8 cellular contexts compared by ENCODE assay signal in the genomic region with DNA sequence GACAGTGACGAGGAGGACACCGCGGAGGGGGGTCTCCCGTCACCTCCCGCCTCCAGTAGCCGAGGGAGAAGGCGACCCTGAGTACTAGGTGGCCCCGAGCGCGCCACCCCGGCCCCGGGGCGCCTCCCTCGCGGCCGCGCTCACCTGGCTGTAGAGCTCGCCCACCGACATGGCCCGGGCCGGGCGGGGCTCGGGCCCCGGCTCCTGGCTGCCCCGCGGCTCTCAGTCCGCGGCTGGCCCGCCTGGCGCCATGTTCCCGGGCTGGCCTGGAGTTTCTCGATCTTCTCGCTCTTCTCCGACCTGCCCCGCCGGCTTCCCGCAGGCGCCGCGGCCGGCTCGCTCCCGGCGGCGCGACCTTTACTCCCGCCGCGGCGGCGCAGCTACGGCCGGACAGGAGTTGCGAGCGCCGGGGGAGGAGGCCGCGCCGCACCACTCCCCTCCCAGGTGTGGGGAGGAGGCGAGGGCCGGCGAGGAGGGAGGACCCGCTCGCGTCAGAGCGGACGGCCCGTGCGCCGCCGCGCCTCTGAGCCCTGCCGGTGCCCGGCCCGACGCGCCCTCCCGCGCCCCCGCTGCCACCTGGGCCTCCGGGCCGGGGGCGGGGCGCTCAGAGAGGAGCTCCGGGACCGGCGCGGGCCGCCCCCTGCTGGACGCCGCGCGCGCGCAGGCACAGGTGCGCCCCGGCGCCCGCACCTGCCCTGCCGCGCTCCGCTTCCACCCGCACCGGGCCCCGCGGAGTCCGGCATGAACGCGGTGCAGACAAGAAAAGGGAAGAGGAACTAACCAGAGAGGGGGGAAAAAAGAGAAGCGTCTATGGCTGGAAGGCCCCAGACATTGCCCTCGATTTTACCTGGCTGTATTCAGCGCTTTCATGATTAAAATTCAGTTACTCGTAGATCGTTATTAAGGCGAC. TPM values are rescaled to one million over a fixed set of nuclear protein-coding genes. Genes with fewer than 3 reads are reported as not detected.
DNase-seq lines count a peak whose midpoint lies in the region; ATAC-seq and TF ChIP-seq lines count a peak whose summit lies in the region.

A gene (minus strand): TSS at position 525 of the 910 bp plus-strand sequence. CDS start 354 bp downstream, at position 171.

- peaks cover 45% of the 10 kb centered on the region for H3K27me3 ChIP-seq in lower lobe of right lung (ENCODE audit: low read depth)

- H3K27ac ChIP-seq in lower lobe of right lung, result peak within 1 kb of the TSS; percentile 72

- TF ChIP-seq EP300 in Ishikawa (IDR thresholded peaks at IDR 0.05; ENCODE audit: borderline replicate concordance), result no peak

- ATAC-seq in GM21390 (IDR thresholded peaks at IDR 0.05; ENCODE audit: unreplicated experiment) (peak; percentile 71), lower lobe of right lung (peak; percentile 96 to 97)

- TF ChIP-seq CTCF in lower lobe of right lung (IDR thresholded peaks at IDR 0.05), result peak; percentile 16

- intact Hi-C loops in lower lobe of right lung (cut with DNase I), result no loop called here

- peaks cover 4% of the 10 kb centered on the region for H3K4me1 ChIP-seq in lower lobe of right lung

- H3K9me3 ChIP-seq in lower lobe of right lung, result no peaks in the 10 kb centered on the region

- H3K36me3 ChIP-seq in lower lobe of right lung, result no peaks in the 10 kb centered on the region

- DNase-seq in DMS53 (lab: John Stamatoyannopoulos, UW) (peak; percentile 99), T-helper 22 cell (ENCODE audit: low read depth) (peak; percentile 3), lower lobe of right lung (peak; percentile 90), NCI-H187 treated with DMSO at 0.1 percent for 48 hours (lab: John Stamatoyannopoulos, UW) (no peak)
- DNase-seq in central memory CD4-positive, alpha-beta T cell, result peak; percentile 19
- peak; percentile 39 to 43 for DNase-seq in stimulated activated CD8-positive, alpha-beta memory T cell treated with anti-CD3 and anti-CD28 coated beads, Interleukin-15, amount 100 ng/mL, for 48 hours (ENCODE audit: low read depth in 2 of 2)

- TF ChIP-seq RAD21 in Ishikawa (IDR thresholded peaks at IDR 0.05; ENCODE audit: low read depth), result peak; percentile 52; the same call in 1 of the 2 replicates

- H3K4me3 ChIP-seq in lower lobe of right lung, result peak within 1 kb of the TSS; percentile 58

TF ChIP-seq in Ishikawa, 13 proteins besides CTCF, POLR2A, EP300 and RAD21:
- TF ChIP-seq ZBTB7A (IDR thresholded peaks at IDR 0.05; ENCODE audit: low read depth), result no peak
- TF ChIP-seq TEAD4 (IDR thresholded peaks at IDR 0.05), result no peak
- TF ChIP-seq CEBPB (IDR thresholded peaks at IDR 0.05), result no peak
- TF ChIP-seq, protein P1, sequence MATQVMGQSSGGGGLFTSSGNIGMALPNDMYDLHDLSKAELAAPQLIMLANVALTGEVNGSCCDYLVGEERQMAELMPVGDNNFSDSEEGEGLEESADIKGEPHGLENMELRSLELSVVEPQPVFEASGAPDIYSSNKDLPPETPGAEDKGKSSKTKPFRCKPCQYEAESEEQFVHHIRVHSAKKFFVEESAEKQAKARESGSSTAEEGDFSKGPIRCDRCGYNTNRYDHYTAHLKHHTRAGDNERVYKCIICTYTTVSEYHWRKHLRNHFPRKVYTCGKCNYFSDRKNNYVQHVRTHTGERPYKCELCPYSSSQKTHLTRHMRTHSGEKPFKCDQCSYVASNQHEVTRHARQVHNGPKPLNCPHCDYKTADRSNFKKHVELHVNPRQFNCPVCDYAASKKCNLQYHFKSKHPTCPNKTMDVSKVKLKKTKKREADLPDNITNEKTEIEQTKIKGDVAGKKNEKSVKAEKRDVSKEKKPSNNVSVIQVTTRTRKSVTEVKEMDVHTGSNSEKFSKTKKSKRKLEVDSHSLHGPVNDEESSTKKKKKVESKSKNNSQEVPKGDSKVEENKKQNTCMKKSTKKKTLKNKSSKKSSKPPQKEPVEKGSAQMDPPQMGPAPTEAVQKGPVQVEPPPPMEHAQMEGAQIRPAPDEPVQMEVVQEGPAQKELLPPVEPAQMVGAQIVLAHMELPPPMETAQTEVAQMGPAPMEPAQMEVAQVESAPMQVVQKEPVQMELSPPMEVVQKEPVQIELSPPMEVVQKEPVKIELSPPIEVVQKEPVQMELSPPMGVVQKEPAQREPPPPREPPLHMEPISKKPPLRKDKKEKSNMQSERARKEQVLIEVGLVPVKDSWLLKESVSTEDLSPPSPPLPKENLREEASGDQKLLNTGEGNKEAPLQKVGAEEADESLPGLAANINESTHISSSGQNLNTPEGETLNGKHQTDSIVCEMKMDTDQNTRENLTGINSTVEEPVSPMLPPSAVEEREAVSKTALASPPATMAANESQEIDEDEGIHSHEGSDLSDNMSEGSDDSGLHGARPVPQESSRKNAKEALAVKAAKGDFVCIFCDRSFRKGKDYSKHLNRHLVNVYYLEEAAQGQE (IDR thresholded peaks at IDR 0.05; ENCODE audit: low read depth), result no peak
- TF ChIP-seq, protein P2, sequence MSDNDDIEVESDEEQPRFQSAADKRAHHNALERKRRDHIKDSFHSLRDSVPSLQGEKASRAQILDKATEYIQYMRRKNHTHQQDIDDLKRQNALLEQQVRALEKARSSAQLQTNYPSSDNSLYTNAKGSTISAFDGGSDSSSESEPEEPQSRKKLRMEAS (IDR thresholded peaks at IDR 0.05), result peak; percentile 32; the same call in 1 of the 2 replicates
- no peak for TF ChIP-seq FOXM1 (IDR thresholded peaks at IDR 0.05; ENCODE audit: borderline replicate concordance, low read depth)
- TF ChIP-seq, protein P3, sequence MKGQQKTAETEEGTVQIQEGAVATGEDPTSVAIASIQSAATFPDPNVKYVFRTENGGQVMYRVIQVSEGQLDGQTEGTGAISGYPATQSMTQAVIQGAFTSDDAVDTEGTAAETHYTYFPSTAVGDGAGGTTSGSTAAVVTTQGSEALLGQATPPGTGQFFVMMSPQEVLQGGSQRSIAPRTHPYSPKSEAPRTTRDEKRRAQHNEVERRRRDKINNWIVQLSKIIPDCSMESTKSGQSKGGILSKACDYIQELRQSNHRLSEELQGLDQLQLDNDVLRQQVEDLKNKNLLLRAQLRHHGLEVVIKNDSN (IDR thresholded peaks at IDR 0.05), result no peak
- peak; percentile 39; the same call in 1 of the 2 replicates for TF ChIP-seq YY1 (IDR thresholded peaks at IDR 0.05; ENCODE audit: low read depth)
- TF ChIP-seq NFIC (IDR thresholded peaks at IDR 0.05), result no peak
- TF ChIP-seq EGR1 (IDR thresholded peaks at IDR 0.05), result peak; percentile 31; the same call in 1 of the 2 replicates

RNA-seq across cellular contexts. Expression of the gene that starts here (rescaled TPM):
- 23.3 TPM for total RNA-seq in lower lobe of right lung
